Comparison of ENCODE assay signal across 8 cellular contexts in the genomic region with DNA sequence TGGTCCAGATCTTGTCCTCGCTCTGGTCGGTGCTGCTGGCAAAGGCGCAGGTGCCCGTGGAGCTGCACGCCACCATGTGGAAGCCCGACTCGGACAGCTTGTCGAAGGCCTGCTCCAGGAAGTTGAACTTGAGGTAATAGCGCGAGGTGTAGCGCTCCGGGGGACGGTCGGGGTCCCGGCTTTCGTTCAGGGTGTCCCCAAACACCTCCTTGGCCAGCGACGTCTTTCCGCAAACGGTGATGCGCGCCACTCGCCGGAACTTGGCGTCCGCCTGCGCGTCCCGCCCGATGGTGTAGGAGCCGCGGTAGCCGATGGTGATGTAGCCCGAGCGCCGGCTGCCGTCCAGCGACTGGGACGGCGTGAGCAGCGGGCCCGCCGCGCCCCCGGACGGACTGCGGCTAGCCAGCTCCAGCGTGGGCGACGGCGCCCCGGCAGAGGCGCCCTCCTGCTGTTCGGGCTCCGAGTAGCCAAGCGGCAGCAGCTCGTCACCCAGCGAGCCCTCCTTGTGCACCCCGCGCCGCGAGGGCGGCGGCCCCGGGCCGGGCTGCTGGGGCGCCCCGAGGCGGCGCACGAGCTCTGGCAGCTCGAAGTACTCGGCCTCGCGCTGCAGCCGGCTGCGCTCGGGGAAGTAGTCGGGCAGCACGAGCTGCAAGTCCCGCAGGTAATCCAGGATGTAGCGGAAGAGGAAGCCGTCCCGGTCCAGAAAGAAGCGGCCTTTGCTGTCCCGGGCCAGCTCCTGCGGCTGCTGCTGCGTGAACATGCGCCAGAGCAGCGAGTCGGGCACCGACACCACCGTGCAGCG. TPM values are rescaled to one million over a fixed set of nuclear protein-coding genes. Genes with fewer than 3 reads are reported as not detected.
DNase-seq lines count a peak whose midpoint lies in the region; ATAC-seq and TF ChIP-seq lines count a peak whose summit lies in the region.

No MANE protein-coding gene starts in this region.

- peaks cover 32% of the 10 kb centered on the region for H3K4me1 Mint-ChIP-seq in activated T-helper 2 cell treated with anti-CD3 and anti-CD28 coated beads, Interferon-gamma antibody, Interleukin-2, Interleukin-4, amounts not matched to agents 10 μg/mL and 5 μg/mL and 100 μg/mL, durations not matched to agents 14 hours and 24 hours and 36 hours (ENCODE audit: low read depth)

- POLR2A ChIA-PET in OCI-LY7 (lab: Charles Lee): interaction anchor here (0.6 to 0.7 kb wide), 2 partner anchors 27 to 629 kb away, joined by 3 to 6 read pairs; no protein-coding TSS in a partner anchor

- CTCF ChIA-PET in OCI-LY7 (lab: Charles Lee; ENCODE audit: unreplicated experiment): interaction anchor here (0.6 to 1.0 kb wide), 4 partner anchors 17 to 255 kb away, joined by 3 to 4 read pairs (median 4); no protein-coding TSS in a partner anchor

- no peak overlapping the region; the same call in 1 of the 2 replicates for H3K27ac ChIP-seq in C4-2B
- no peak overlapping the region for H3K27ac ChIP-seq in OCI-LY7 (ENCODE audit: low read depth, low read length, poor library complexity, severe bottlenecking)
- H3K27ac ChIP-seq in neural cell (ENCODE audit: low read length): no peak overlapping the region
- H3K27ac ChIP-seq in suprapubic skin: peak overlapping the region; percentile 97

- H3K4me1 ChIP-seq in OCI-LY7 (ENCODE audit: insufficient read depth, low read length, poor library complexity, severe bottlenecking): no peaks in the 10 kb centered on the region
- H3K4me1 ChIP-seq in suprapubic skin: peaks cover 51% of the 10 kb centered on the region

- DNase-seq in GM19240 (ENCODE audit: insufficient read length, low spot score) (peak; percentile 11), OCI-LY7 (ENCODE audit: low spot score) (peak; percentile 36), fibroblast of peridontal ligament (ENCODE audit: extremely low read depth) (peak; percentile 75), suprapubic skin (ENCODE audit: low spot score in 2 of 2) (peak; percentile 81 to 90)
- peak; percentile 57 for DNase-seq in activated T-helper 2 cell treated with anti-CD3 and anti-CD28 coated beads, Interferon-gamma antibody, Interleukin-2, Interleukin-4, amounts not matched to agents 10 μg/mL and 5 μg/mL and 100 μg/mL, durations not matched to agents 14 hours and 24 hours and 36 hours (ENCODE audit: low spot score)

- peaks cover 18% of the 10 kb centered on the region for H3K27me3 Mint-ChIP-seq in activated T-helper 2 cell treated with anti-CD3 and anti-CD28 coated beads, Interferon-gamma antibody, Interleukin-2, Interleukin-4, amounts not matched to agents 10 μg/mL and 5 μg/mL and 100 μg/mL, durations not matched to agents 14 hours and 24 hours and 36 hours (ENCODE audit: low read depth)

- H3K4me2 ChIP-seq in OCI-LY7 (ENCODE audit: low read length) (peak overlapping the region; percentile 80), neural cell (ENCODE audit: low read length) (peak overlapping the region; percentile 37)

- whole genome bisulfite sequencing in suprapubic skin: 0% methylated on average over 3 of the region's 94 CpGs

- TF ChIP-seq CTCF in C4-2B (conservative IDR thresholded peaks at IDR 0.05) (peak; percentile 47), OCI-LY7 (conservative IDR thresholded peaks at IDR 0.05; ENCODE audit: low read length) (0 out of 2 replicates have a peak, but pooled peaks have one; percentile 1), neural cell (IDR thresholded peaks at IDR 0.05; ENCODE audit: poor library complexity, severe bottlenecking) (peak; percentile 62), suprapubic skin (IDR thresholded peaks at IDR 0.05) (peak in 1 of 2 donors; percentile 21)

- TF ChIP-seq EP300 in neural cell (conservative IDR thresholded peaks at IDR 0.05; ENCODE audit: poor library complexity, severe bottlenecking) (no peak), suprapubic skin (IDR thresholded peaks at IDR 0.05) (no peak)

- H3K36me3 Mint-ChIP-seq in activated T-helper 2 cell treated with anti-CD3 and anti-CD28 coated beads, Interferon-gamma antibody, Interleukin-2, Interleukin-4, amounts not matched to agents 10 μg/mL and 5 μg/mL and 100 μg/mL, durations not matched to agents 14 hours and 24 hours and 36 hours (ENCODE audit: low read depth): peaks cover 3% of the 10 kb centered on the region

- no peaks in the 10 kb centered on the region for H3F3A ChIP-seq in neural cell (ENCODE audit: insufficient read depth, low read length, poor library complexity, severe bottlenecking)

- intact Hi-C loops in OCI-LY7 (cut with micrococcal nuclease; ENCODE audit: unreplicated experiment): loop anchor here (5.0 kb wide), 1 partner anchor 812 kb away; the partner anchor contains the start of gene SLAIN1
- intact Hi-C loops in activated T-helper 2 cell treated with anti-CD3 and anti-CD28 coated beads, Interferon-gamma antibody, Interleukin-2, Interleukin-4, amounts not matched to agents 10 μg/mL and 5 μg/mL and 100 μg/mL, durations not matched to agents 14 hours and 24 hours and 36 hours (cut with micrococcal nuclease): loop anchor here (1.0 to 10.0 kb wide), 7 partner anchors 57 to 1558 kb away; partner anchors contain the start of genes CLN5, MYCBP2, SLAIN1 and TBC1D4

- peak overlapping the region; percentile 62 for H3K4me3 ChIP-seq in OCI-LY7 (ENCODE audit: low read depth, low read length, poor library complexity, severe bottlenecking)
- peak overlapping the region; percentile 88 for H3K4me3 ChIP-seq in neural cell (ENCODE audit: low read length)
- peak overlapping the region; percentile 94 for H3K4me3 ChIP-seq in suprapubic skin

- peak; percentile 62 for TF ChIP-seq RAD21 in neural cell (conservative IDR thresholded peaks at IDR 0.05)

- H4K20me1 ChIP-seq in OCI-LY7 (ENCODE audit: insufficient read depth, low read length) (no peaks in the 10 kb centered on the region), neural cell (ENCODE audit: insufficient read depth) (no peaks in the 10 kb centered on the region)

- peak overlapping the region; percentile 67 for H3K9ac ChIP-seq in neural cell (ENCODE audit: low read length)

- H3K9me3 ChIP-seq in OCI-LY7 (ENCODE audit: low read length) (no peaks in the 10 kb centered on the region), neural cell (ENCODE audit: low read length) (no peaks in the 10 kb centered on the region), suprapubic skin (no peaks in the 10 kb centered on the region)

- H2AFZ ChIP-seq in OCI-LY7 (ENCODE audit: low read length) (peak overlapping the region; percentile 34; the same call in 1 of the 2 replicates), neural cell (ENCODE audit: low read depth, low read length) (peak overlapping the region; percentile 69)

- peak; percentile 50 for ATAC-seq in HG03432 (IDR thresholded peaks at IDR 0.05; ENCODE audit: unreplicated experiment)

- H3K9me3 Mint-ChIP-seq in activated T-helper 2 cell treated with anti-CD3 and anti-CD28 coated beads, Interferon-gamma antibody, Interleukin-2, Interleukin-4, amounts not matched to agents 10 μg/mL and 5 μg/mL and 100 μg/mL, durations not matched to agents 14 hours and 24 hours and 36 hours: no peaks in the 10 kb centered on the region

- peak overlapping the region; percentile 67 for H3K27ac Mint-ChIP-seq in activated T-helper 2 cell treated with anti-CD3 and anti-CD28 coated beads, Interferon-gamma antibody, Interleukin-2, Interleukin-4, amounts not matched to agents 10 μg/mL and 5 μg/mL and 100 μg/mL, durations not matched to agents 14 hours and 24 hours and 36 hours

- no peak for TF ChIP-seq POLR2A in suprapubic skin (IDR thresholded peaks at IDR 0.05)

- H3K9me2 ChIP-seq in OCI-LY7 (ENCODE audit: insufficient read depth, low read length) (no peaks in the 10 kb centered on the region), neural cell (ENCODE audit: insufficient read depth, low read length) (no peaks in the 10 kb centered on the region)

- BruUV-seq in OCI-LY7 (replicated peaks; lab: Mats Ljungman, UMichigan): no TSS peak

- H3K27me3 ChIP-seq in neural cell (ENCODE audit: insufficient read depth, low read depth, low read length) (peaks cover 43% of the 10 kb centered on the region), suprapubic skin (no peaks in the 10 kb centered on the region)

- H3K79me2 ChIP-seq in OCI-LY7 (ENCODE audit: insufficient read depth, low read depth, low read length) (no peaks in the 10 kb centered on the region), neural cell (replicated peaks; ENCODE audit: insufficient read depth, low read length) (no peaks in the 10 kb centered on the region)

- H3K36me3 ChIP-seq in OCI-LY7 (ENCODE audit: insufficient read depth, low read length) (no peaks in the 10 kb centered on the region), neural cell (ENCODE audit: insufficient read depth, low read length) (no peaks in the 10 kb centered on the region), suprapubic skin (no peaks in the 10 kb centered on the region)

- peak overlapping the region; percentile 88 for H3K4me3 Mint-ChIP-seq in activated T-helper 2 cell treated with anti-CD3 and anti-CD28 coated beads, Interferon-gamma antibody, Interleukin-2, Interleukin-4, amounts not matched to agents 10 μg/mL and 5 μg/mL and 100 μg/mL, durations not matched to agents 14 hours and 24 hours and 36 hours (ENCODE audit: low read depth)

TF ChIP-seq in neural cell, 6 proteins besides CTCF, POLR2A, EP300 and RAD21 (continues in another document):
- peak; percentile 70 for TF ChIP-seq SMC3 (conservative IDR thresholded peaks at IDR 0.05; ENCODE audit: poor library complexity)
- no peak for TF ChIP-seq EZH2 (IDR thresholded peaks at IDR 0.05; ENCODE audit: borderline replicate concordance, insufficient read depth, low read length, poor library complexity, severe bottlenecking)

RNA-seq across cellular contexts. Expression of gene KCTD12, which starts 0.8 kb away (rescaled TPM):
- total RNA-seq in OCI-LY7 (2014; rRNA removed; shearing (Covaris generic)): not detected in 2 replicates
- total RNA-seq in OCI-LY7 (2022): 0.08 and 0.13 TPM in 2 replicates
- 12.7 and 13.2 TPM in 2 replicates for total RNA-seq in activated T-helper 2 cell treated with anti-CD3 and anti-CD28 coated beads, Interferon-gamma antibody, Interleukin-2, Interleukin-4, amounts not matched to agents 10 μg/mL and 5 μg/mL and 100 μg/mL, durations not matched to agents 14 hours and 24 hours and 36 hours
- 2.7 and 3.0 TPM in 2 replicates for polyA plus RNA-seq in neural cell
- polyA minus RNA-seq in neural cell: 6.9 and 7.8 TPM in 2 replicates
- 10 to 100 TPM; 27.3 to 61.7 (median 35.3) TPM for total RNA-seq in suprapubic skin

Comparison
In these comparisons a context has a peak if more than half of its experiments do, and no peak if none do; other contexts are left out.
1. DNase-seq: peak in every context shown above with its lines; median percentile 86 in suprapubic skin; 75 in fibroblast of peridontal ligament; 57 in activated T-helper 2 cell treated with anti-CD3 and anti-CD28 coated beads, Interferon-gamma antibody, Interleukin-2, Interleukin-4, amounts not matched to agents 10 μg/mL and 5 μg/mL and 100 μg/mL, durations not matched to agents 14 hours and 24 hours and 36 hours; 36 in OCI-LY7; 11 in GM19240.
2. RNA of gene KCTD12, which starts 0.8 kb away (total RNA-seq): 27.3 to 61.7 TPM in suprapubic skin and 12.7 to 13.2 TPM in activated T-helper 2 cell treated with anti-CD3 and anti-CD28 coated beads, Interferon-gamma antibody, Interleukin-2, Interleukin-4, amounts not matched to agents 10 μg/mL and 5 μg/mL and 100 μg/mL, durations not matched to agents 14 hours and 24 hours and 36 hours; 0.08 to 0.13 TPM in OCI-LY7; every median in the first group is over 10 times any median in the second.
3. Peak in every context shown above with its lines, with median percentiles within 50 percentile points of each other: H3K4me3 ChIP-seq.